17 cellular contexts compared by ENCODE assay signal in genomic region chr3:3013299-3013698, GRCh38.
A peak's percentile ranks its signal among the peaks of the same experiment; 100 is the strongest.
DNase-seq lines count a peak whose midpoint lies in the region; TF ChIP-seq lines count a peak whose summit lies in the region.
"Had no signal": no experiment of that assay in that cellular context is flagged by ENCODE, and none has a peak within 500 bp of the region (broad histone marks: within the 10 kb centered on the region; RNA-seq: fewer than 3 reads in every experiment).

No MANE protein-coding gene starts in this region.

- H3K36me3 ChIP-seq in ovary, result no peaks in the 10 kb centered on the region
- H3K36me3 ChIP-seq: BLaER1 had no signal

- H3K36me3 Mint-ChIP-seq in nephron (ENCODE audit: low read depth), result no peaks in the 10 kb centered on the region
- H3K36me3 Mint-ChIP-seq: CD14-positive monocyte; CD4-positive, alpha-beta memory T cell had no signal

- no peak overlapping the region for H3K4me3 ChIP-seq in ovary
- H3K4me3 ChIP-seq: A549, BLaER1, GM23338 had no signal

- POLR2A ChIA-PET in GM10248 (lab: Yijun Ruan, JAX), result no interaction called here

- TF ChIP-seq EP300 in ovary (IDR thresholded peaks at IDR 0.05), result no peak

- H3K27ac ChIP-seq in ovary, result no peak overlapping the region
- H3K27ac ChIP-seq: A549, BLaER1 had no signal

- no peaks in the 10 kb centered on the region for H3K27me3 ChIP-seq in ovary
- H3K27me3 ChIP-seq: BLaER1 had no signal

- H3K4me3 Mint-ChIP-seq in nephron, result no peak overlapping the region
- H3K4me3 Mint-ChIP-seq: CD14-positive monocyte; CD4-positive, alpha-beta memory T cell; GM23338; HFFc6 had no signal

- H3K27ac Mint-ChIP-seq in nephron, result peak overlapping the region in 2 of 3 experiments; percentile 62 to 77
- H3K27ac Mint-ChIP-seq: CD14-positive monocyte; CD4-positive, alpha-beta memory T cell; GM23338; HFFc6 had no signal

- H3K27me3 Mint-ChIP-seq in nephron (ENCODE audit: low read depth), result no peaks in the 10 kb centered on the region

- WGBS in ovary, 3 donors, result 72 to 82% (median 72%) methylated on average over 3 of the region's 3 CpGs

- H3K4me1 ChIP-seq in ovary (ENCODE audit: insufficient read depth), result peaks cover 2% of the 10 kb centered on the region
- H3K4me1 ChIP-seq: A549, BLaER1 had no signal

- H3K9me3 ChIP-seq in ovary, result no peaks in the 10 kb centered on the region
- H3K9me3 ChIP-seq: A549, BLaER1 had no signal

- peaks cover 46% of the 10 kb centered on the region for H3K4me1 Mint-ChIP-seq in nephron
- H3K4me1 Mint-ChIP-seq: CD14-positive monocyte; CD4-positive, alpha-beta memory T cell; GM23338 had no signal

- H3K9me3 Mint-ChIP-seq in nephron, result no peaks in the 10 kb centered on the region
- H3K9me3 Mint-ChIP-seq: CD4-positive, alpha-beta memory T cell had no signal

- DNase-seq in DMS 273 (lab: John Stamatoyannopoulos, UW; ENCODE audit: unreplicated experiment) (peak; percentile 11), DMS 273 treated with DMSO at 0.1 percent for 48 hours (lab: John Stamatoyannopoulos, UW) (no peak), SK-MEL-5 (ENCODE audit: low read depth, low spot score) (peak; percentile 26), ovary (no peak), GM10248 (ENCODE audit: extremely low spot score) (no peak), T-helper 2 cell (no peak)
- DNase-seq: CD4-positive, alpha-beta memory T cell; DMS53; DND-41; EL; HFFc6; KG1 had no signal

- in situ Hi-C loops in SK-MEL-5 (cut with HindIII; ENCODE audit: low pct_unique_long_range_greater_than_20kb, low sequenced_read_pairs), result no loop called here

- TF ChIP-seq POLR2A in ovary (IDR thresholded peaks at IDR 0.05), result no peak

- CTCF ChIA-PET in GM10248 (lab: Yijun Ruan, JAX), result interaction anchor here (0.9 to 2.7 kb wide), 3 partner anchors 9 to 11 kb away, joined by 3 to 13 read pairs (median 3); no protein-coding TSS in a partner anchor

- intact Hi-C loops in ovary (cut with DNase I), result no loop called here

- TF ChIP-seq CTCF in nephron (IDR thresholded peaks at IDR 0.05; ENCODE audit: unreplicated experiment in 3 of 3), result no peak
- TF ChIP-seq CTCF in ovary (IDR thresholded peaks at IDR 0.05), result no peak
- TF ChIP-seq CTCF in GM10248 (IDR thresholded peaks at IDR 0.05; ENCODE audit: control extremely low read depth, extremely low read depth, low read depth, missing control alignments), result no peak

Comparison
In these comparisons a context has a peak if more than half of its experiments do, and no peak if none do; other contexts are left out.
1. DNase-seq: peak in DMS 273 (single experiment) and SK-MEL-5 (single experiment); none in DMS 273 treated with DMSO at 0.1 percent for 48 hours (single experiment), ovary (0 of 5), GM10248 (single experiment) and T-helper 2 cell (0 of 5).